Comparison of ENCODE assay signal across 11 cellular contexts in genomic region chr14:89372156-89372555, GRCh38. TPM values are rescaled to one million over a fixed set of nuclear protein-coding genes. Genes with fewer than 3 reads are reported as not detected.
DNase-seq lines count a peak whose midpoint lies in the region; ATAC-seq and TF ChIP-seq lines count a peak whose summit lies in the region.
"Had no signal": no experiment of that assay in that cellular context is flagged by ENCODE, and none has a peak within 500 bp of the region (broad histone marks: within the 10 kb centered on the region; RNA-seq: fewer than 3 reads in every experiment).

No MANE protein-coding gene starts in this region.

- DNase-seq in GM03348 (ENCODE audit: low spot score) (peak; percentile 53), fibroblast of gingiva (ENCODE audit: low read depth) (peak; percentile 18), osteoblast (ENCODE audit: insufficient read length, low spot score, missing footprints) (peak; percentile 87), A172 (ENCODE audit: low spot score) (no peak)
- DNase-seq in stimulated activated naive CD8-positive, alpha-beta T cell treated with anti-CD3 and anti-CD28 coated beads, Interleukin-15, amount 100 ng/mL, for 72 hours = no peak
- DNase-seq in stimulated activated CD4-positive, alpha-beta T cell treated with anti-CD3 and anti-CD28 coated beads, Interleukin-15, amount 100 ng/mL, for 24 hours = no peak
- DNase-seq: NCI-H1930 had no signal

- TF ChIP-seq CTCF in SU-DHL-6 (IDR thresholded peaks at IDR 0.05; ENCODE audit: insufficient read depth, low read length, poor library complexity, severe bottlenecking) (no peak), osteoblast (IDR thresholded peaks at IDR 0.05; ENCODE audit: extremely low read depth, low read depth, low read length) (no peak)

- peaks cover 13% of the 10 kb centered on the region; the same call in 1 of the 2 replicates for H3F3A ChIP-seq in SU-DHL-6 (ENCODE audit: insufficient read depth)

- H4K20me1 ChIP-seq in SU-DHL-6 (ENCODE audit: low read depth, low read length) = no peaks in the 10 kb centered on the region
- no peaks in the 10 kb centered on the region for H4K20me1 ChIP-seq in osteoblast (ENCODE audit: insufficient read depth, low read length)

- no peak overlapping the region for H3K9ac ChIP-seq in SU-DHL-6 (ENCODE audit: low read length)

- peaks cover 76% of the 10 kb centered on the region for H3K4me1 Mint-ChIP-seq in stimulated activated naive CD8-positive, alpha-beta T cell treated with anti-CD3 and anti-CD28 coated beads, Interleukin-15, amount 100 ng/mL, for 72 hours

- H3K4me3 Mint-ChIP-seq in stimulated activated naive CD8-positive, alpha-beta T cell treated with anti-CD3 and anti-CD28 coated beads, Interleukin-15, amount 100 ng/mL, for 72 hours = no peak overlapping the region

- H3K4me1 ChIP-seq in osteoblast (ENCODE audit: insufficient read depth, low read length) = peaks cover 17% of the 10 kb centered on the region

- H2AFZ ChIP-seq in SU-DHL-6 (ENCODE audit: low read depth, low read length, severe bottlenecking) = no peak overlapping the region
- no peak overlapping the region for H2AFZ ChIP-seq in osteoblast (ENCODE audit: low read length)

- H3K9me3 Mint-ChIP-seq in stimulated activated naive CD8-positive, alpha-beta T cell treated with anti-CD3 and anti-CD28 coated beads, Interleukin-15, amount 100 ng/mL, for 72 hours = no peaks in the 10 kb centered on the region

- no peak for ATAC-seq in stimulated activated naive CD8-positive, alpha-beta T cell treated with anti-CD3 and anti-CD28 coated beads, Interleukin-15, amount 100 ng/mL, for 72 hours
- ATAC-seq: sciatic nerve had no signal

- H3K27me3 Mint-ChIP-seq in stimulated activated naive CD8-positive, alpha-beta T cell treated with anti-CD3 and anti-CD28 coated beads, Interleukin-15, amount 100 ng/mL, for 72 hours = no peaks in the 10 kb centered on the region

- H3K36me3 ChIP-seq in SU-DHL-6 (ENCODE audit: low read length) = peaks cover 10% of the 10 kb centered on the region; the same call in 1 of the 2 replicates
- no peaks in the 10 kb centered on the region for H3K36me3 ChIP-seq in osteoblast (ENCODE audit: insufficient read depth, low read length)
- H3K36me3 ChIP-seq: tibial nerve had no signal

- no peak overlapping the region for H3K4me3 ChIP-seq in SU-DHL-6 (ENCODE audit: insufficient read depth, low read length, poor library complexity, severe bottlenecking)
- peak overlapping the region; percentile 6 for H3K4me3 ChIP-seq in osteoblast (ENCODE audit: insufficient read depth, low read length)
- H3K4me3 ChIP-seq: tibial nerve had no signal

- no peak overlapping the region for H3K27ac Mint-ChIP-seq in stimulated activated naive CD8-positive, alpha-beta T cell treated with anti-CD3 and anti-CD28 coated beads, Interleukin-15, amount 100 ng/mL, for 72 hours

- H3K9me2 ChIP-seq in SU-DHL-6 (replicated peaks; ENCODE audit: insufficient read depth, low read length) = no peaks in the 10 kb centered on the region

- no peaks in the 10 kb centered on the region for H3K27me3 ChIP-seq in SU-DHL-6 (ENCODE audit: low read length)
- no peaks in the 10 kb centered on the region for H3K27me3 ChIP-seq in osteoblast (ENCODE audit: insufficient read depth, low read length)
- H3K27me3 ChIP-seq: tibial nerve had no signal

- H3K79me2 ChIP-seq in SU-DHL-6 (ENCODE audit: insufficient read depth, low read length) = peaks cover 97% of the 10 kb centered on the region
- H3K79me2 ChIP-seq in osteoblast (ENCODE audit: insufficient read depth, low read length) = peaks cover 17% of the 10 kb centered on the region

- H3K4me2 ChIP-seq in SU-DHL-6 (ENCODE audit: low read depth, low read length, poor library complexity, severe bottlenecking) (peak overlapping the region; percentile 30), osteoblast (ENCODE audit: insufficient read depth, low read length) (peak overlapping the region; percentile 53)

- H3K9me3 ChIP-seq in SU-DHL-6 (ENCODE audit: insufficient read depth, low read length) = no peaks in the 10 kb centered on the region
- no peaks in the 10 kb centered on the region for H3K9me3 ChIP-seq in osteoblast (ENCODE audit: low read depth, low read length)
- H3K9me3 ChIP-seq: tibial nerve had no signal

- H3K27ac ChIP-seq in SU-DHL-6 (ENCODE audit: low read depth, low read length) = peak overlapping the region; percentile 41
- H3K27ac ChIP-seq in osteoblast (ENCODE audit: low read depth, low read length) = peak overlapping the region; percentile 24
- H3K27ac ChIP-seq: epithelial cell of prostate, tibial nerve had no signal

RNA-seq across cellular contexts. Expression of gene FOXN3, which starts 44.9 kb away (rescaled TPM):
- total RNA-seq in osteoblast = 44.5 and 49.9 TPM in 2 replicates
- total RNA-seq in A172 (2014; rRNA removed; shearing (Covaris generic)) = 2.7 and 3.3 TPM in 2 replicates

Comparison
In these comparisons a context has a peak if more than half of its experiments do, and no peak if none do; other contexts are left out.
1. DNase-seq: peak in GM03348 (single experiment), fibroblast of gingiva (single experiment) and osteoblast (single experiment); none in stimulated activated naive CD8-positive, alpha-beta T cell treated with anti-CD3 and anti-CD28 coated beads, Interleukin-15, amount 100 ng/mL, for 72 hours (0 of 2), stimulated activated CD4-positive, alpha-beta T cell treated with anti-CD3 and anti-CD28 coated beads, Interleukin-15, amount 100 ng/mL, for 24 hours (single experiment) and A172 (single experiment).
2. RNA of gene FOXN3, which starts 44.9 kb away (total RNA-seq): 44.5 to 49.9 TPM in osteoblast; 2.7 to 3.3 TPM in A172; every median in the first group is over 10 times any median in the second.